Comparison of ENCODE assay signal across 1 cellular context in the genomic region with DNA sequence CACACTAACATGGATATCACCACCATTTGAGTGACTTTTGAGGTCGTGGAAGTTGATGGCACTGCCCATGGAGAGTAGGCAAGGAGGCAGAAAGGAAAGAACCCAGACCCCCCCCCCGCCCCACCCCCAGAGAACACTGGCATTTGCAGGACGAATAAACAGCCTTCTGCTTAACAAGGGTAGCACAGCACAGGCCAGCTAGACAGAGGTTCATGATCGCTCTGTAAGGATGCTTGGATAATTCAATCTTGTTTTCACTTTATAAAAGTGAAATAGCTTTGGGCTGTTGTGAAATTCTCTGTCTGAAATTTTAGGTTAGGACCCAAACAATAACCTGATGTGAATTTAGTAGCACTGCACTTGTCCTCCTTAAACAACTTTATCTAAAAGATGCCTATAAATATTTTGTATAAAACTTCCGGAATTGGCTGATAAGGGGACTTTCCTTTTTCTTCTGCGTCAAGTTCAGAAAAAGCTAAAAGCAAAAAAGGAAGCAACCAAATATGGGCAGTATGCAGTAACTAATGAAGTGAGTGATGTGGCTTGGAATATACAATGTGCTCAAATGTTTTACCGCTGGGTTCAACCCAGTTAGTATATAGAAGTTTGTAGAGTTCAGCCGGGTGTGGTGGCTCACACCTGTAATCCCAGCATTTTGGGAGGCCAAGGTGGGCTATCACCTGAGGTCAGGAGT.
TF ChIP-seq lines count a peak whose summit lies in the region.

No MANE protein-coding gene starts in this region.

TF ChIP-seq in GM23338, 12 proteins besides CTCF, POLR2A, EP300 and RAD21 (continued from another document):
- no peak for TF ChIP-seq REST (IDR thresholded peaks at IDR 0.05; ENCODE audit: unreplicated experiment)
- TF ChIP-seq CREB1 (CRISPR knock-in tag; IDR thresholded peaks at IDR 0.05; ENCODE audit: low read depth) = no peak
- TF ChIP-seq JUNB (IDR thresholded peaks at IDR 0.05; ENCODE audit: unreplicated experiment) = no peak
- no peak for TF ChIP-seq ZNF114 (CRISPR knock-in tag; IDR thresholded peaks at IDR 0.05)
- no peak for TF ChIP-seq ZNF462 (CRISPR knock-in tag; IDR thresholded peaks at IDR 0.05)
- no peak for TF ChIP-seq ZNF331 (CRISPR knock-in tag; IDR thresholded peaks at IDR 0.05; ENCODE audit: low read depth)
- no peak for TF ChIP-seq EZH2phosphoT487 (IDR thresholded peaks at IDR 0.05; ENCODE audit: unreplicated experiment)
- no peak for TF ChIP-seq STAT1 (IDR thresholded peaks at IDR 0.05; ENCODE audit: unreplicated experiment)
TF ChIP-seq in GM23338: peak in this region for 0.
